8 cellular contexts compared by ENCODE assay signal in the genomic region with DNA sequence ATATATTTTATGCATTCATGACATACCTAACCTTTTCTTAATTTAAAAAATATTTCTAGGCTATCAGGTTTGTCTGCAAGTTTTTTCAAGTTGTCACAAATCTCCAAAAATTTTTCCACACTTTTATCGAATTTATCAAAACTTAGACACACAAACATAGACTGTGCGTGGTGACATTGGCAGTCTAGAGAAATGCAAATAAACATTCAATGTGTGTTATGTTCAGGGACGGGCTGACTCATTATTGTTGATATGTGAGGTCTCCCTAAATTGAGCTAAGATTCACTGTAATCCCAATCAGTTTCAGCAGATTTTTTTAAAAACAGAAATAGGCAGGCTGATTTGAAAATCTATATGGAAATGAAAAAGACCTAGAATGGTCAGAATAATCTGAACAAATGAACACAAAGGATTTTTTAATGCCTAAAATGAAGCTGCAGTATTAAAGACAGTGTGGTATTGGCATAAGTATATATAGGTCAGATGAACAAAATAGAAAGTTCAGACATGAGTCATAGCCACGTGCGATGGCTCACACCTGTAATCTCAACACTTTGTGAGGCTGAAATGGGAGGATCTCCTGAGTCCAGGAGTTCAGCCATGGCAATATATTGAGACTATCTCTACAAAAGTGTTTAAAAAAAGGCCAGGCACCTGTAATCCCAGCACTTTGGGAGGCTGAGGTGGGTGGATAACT.
DNase-seq lines count a peak whose midpoint lies in the region; ATAC-seq and TF ChIP-seq lines count a peak whose summit lies in the region.

No MANE protein-coding gene starts in this region.

- no peaks in the 10 kb centered on the region for H3K36me3 Mint-ChIP-seq in nephron progenitor cell (ENCODE audit: low read depth)

- ATAC-seq in GM18508 (IDR thresholded peaks at IDR 0.05; ENCODE audit: insufficient read depth, unreplicated experiment): peak; percentile 75
- peak; percentile 83 for ATAC-seq in GM21576 (IDR thresholded peaks at IDR 0.05; ENCODE audit: unreplicated experiment)
- peak; percentile 70 for ATAC-seq in HG03565 (IDR thresholded peaks at IDR 0.05; ENCODE audit: unreplicated experiment)

- no peak overlapping the region for H3K27ac Mint-ChIP-seq in nephron progenitor cell

- H3K9me3 Mint-ChIP-seq in nephron progenitor cell: no peaks in the 10 kb centered on the region

- no peak overlapping the region for H3K4me3 Mint-ChIP-seq in nephron progenitor cell

- H3K4me1 Mint-ChIP-seq in nephron progenitor cell: no peaks in the 10 kb centered on the region

- DNase-seq in kidney tubule cell (ENCODE audit: low spot score): peak; percentile 61
- DNase-seq in NCI-H510A treated with DMSO at 0.1 percent for 48 hours (lab: John Stamatoyannopoulos, UW): no peak
- no peak for DNase-seq in OCI-M2 (lab: John Stamatoyannopoulos, UW; ENCODE audit: unreplicated experiment)
- DNase-seq in nephron progenitor cell: no peak
- DNase-seq in NCI-H1048 (lab: John Stamatoyannopoulos, UW): no peak

- TF ChIP-seq CTCF in nephron progenitor cell (IDR thresholded peaks at IDR 0.05): no peak

- no peaks in the 10 kb centered on the region for H3K27me3 Mint-ChIP-seq in nephron progenitor cell (ENCODE audit: low read depth, poor library complexity)
